9 cellular contexts compared by ENCODE assay signal in the genomic region with DNA sequence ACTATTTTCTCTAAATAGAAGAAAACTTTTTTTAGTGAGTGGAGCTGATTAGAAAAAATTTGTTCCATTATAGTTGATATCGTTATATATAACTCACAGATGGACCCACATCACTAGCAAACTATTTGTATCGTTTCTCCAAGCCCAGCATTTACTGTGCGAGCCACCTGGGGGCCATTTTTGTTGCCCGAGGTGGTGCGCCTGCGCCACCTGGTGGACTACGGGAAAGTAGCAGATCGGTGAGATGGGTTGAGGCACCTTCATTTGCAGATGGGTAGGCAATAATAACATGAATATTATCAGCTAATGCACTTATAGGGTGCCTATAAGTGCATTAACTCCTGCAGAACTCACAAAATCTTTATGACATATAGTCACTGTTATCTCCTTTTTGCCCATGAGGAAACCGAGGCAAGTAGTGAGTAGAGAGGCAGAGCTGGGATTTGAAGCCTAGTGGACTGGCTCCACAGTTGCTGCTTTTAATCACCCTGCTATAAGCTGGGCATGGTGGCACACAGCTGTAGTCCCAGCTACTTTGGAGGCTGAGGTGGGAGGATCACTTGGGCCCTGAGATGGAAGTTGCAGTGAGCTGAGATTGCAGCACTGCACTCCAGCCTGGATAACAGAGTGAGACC. TPM values are rescaled to one million over a fixed set of nuclear protein-coding genes. Genes with fewer than 3 reads are reported as not detected.
DNase-seq lines count a peak whose midpoint lies in the region; ATAC-seq, FAIRE-seq and TF ChIP-seq lines count a peak whose summit lies in the region.
"Had no signal": no experiment of that assay in that cellular context is flagged by ENCODE, and none has a peak within 500 bp of the region (broad histone marks: within the 10 kb centered on the region; RNA-seq: fewer than 3 reads in every experiment).

No MANE protein-coding gene starts in this region.

- intact Hi-C loops in MCF 10A (cut with micrococcal nuclease) (loop anchor here (2.0 to 10.0 kb wide), 5 partner anchors 101 to 767 kb away; no protein-coding TSS in a partner anchor), HepG2 (cut with micrococcal nuclease; ENCODE audit: unreplicated experiment) (loop anchor here (10.0 kb wide), 1 partner anchor 167 kb away; no protein-coding TSS in a partner anchor)

- POLR2A ChIA-PET in MCF 10A (lab: Yijun Ruan, JAX) (interaction anchor here (0.6 kb wide), 2 partner anchors 18 to 98 kb away, joined by 3 read pairs; no protein-coding TSS in a partner anchor), HepG2 (lab: Yijun Ruan, JAX) (no interaction called here)

- no peak overlapping the region for H3K4me2 ChIP-seq in HepG2 (ENCODE audit: low read depth, low read length)

- H3K9ac ChIP-seq in HepG2 (ENCODE audit: insufficient read depth, low read depth, low read length), result no peak overlapping the region

- peak; percentile 12 for FAIRE-seq in HepG2 (lab: Jason Lieb, UNC)
- FAIRE-seq: islet of Langerhans had no signal

- in situ Hi-C loops in HepG2 (cut with HindIII; ENCODE audit: extremely low pct_ligation_motif_present, low pct_unique_long_range_greater_than_20kb), result loop anchor here (10.0 to 25.0 kb wide), 2 partner anchors 289 to 517 kb away; no protein-coding TSS in a partner anchor

- BruUV-seq in MCF 10A (replicated peaks; lab: Mats Ljungman, UMichigan) (no TSS peak), HepG2 (replicated peaks; lab: Mats Ljungman, UMichigan) (no TSS peak)

- peaks cover 5% of the 10 kb centered on the region for H3K4me1 Mint-ChIP-seq in MCF 10A (ENCODE audit: insufficient read depth, unreplicated experiment)

- 5% methylated on average over 9 of the region's 9 CpGs for WGBS in HepG2 (ENCODE audit: low lambda C conversion rate)

- no peaks in the 10 kb centered on the region for H3K9me3 Mint-ChIP-seq in MCF 10A (ENCODE audit: unreplicated experiment)

- peaks cover 3 to 15% of the 10 kb centered on the region in 2 experiments; a peak in 4 of 5 replicates for H3K27me3 ChIP-seq in HepG2 (ENCODE audit: control insufficient read depth in 1 of 2, insufficient read depth in 2 of 2, low read length in 2 of 2)

- peak; percentile 6 for DNase-seq in NK-92 treated with Interleukin-12 subunit alpha and Interleukin-12 subunit beta, amount 100 ng/mL, for 24 hours (lab: John Stamatoyannopoulos, UW)
- DNase-seq in NK-92 (lab: John Stamatoyannopoulos, UW; ENCODE audit: unreplicated experiment), result no peak
- DNase-seq in MV-4-11 (lab: John Stamatoyannopoulos, UW), result peak; percentile 57
- DNase-seq in MCF 10A (ENCODE audit: unreplicated experiment), result peak; percentile 60
- peak; percentile 41 for DNase-seq in HepG2 (ENCODE audit: low spot score)
- peak; percentile 60 to 66 for DNase-seq in stimulated activated CD8-positive, alpha-beta memory T cell treated with anti-CD3 and anti-CD28 coated beads, Interleukin-2, amount 100 ng/mL, for 1 hour (ENCODE audit: low read depth in 2 of 2)
- DNase-seq in cortex of kidney (lab: John Stamatoyannopoulos, UW), result no peak

- no peaks in the 10 kb centered on the region for H3K36me3 Mint-ChIP-seq in MCF 10A (ENCODE audit: insufficient read depth, unreplicated experiment)

- H4K20me1 ChIP-seq in HepG2 (ENCODE audit: insufficient read depth, low read length), result no peaks in the 10 kb centered on the region

- peak; percentile 32; the same call in 1 of the 2 replicates for TF ChIP-seq RAD21 in HepG2 (CRISPR knock-in tag; IDR thresholded peaks at IDR 0.05)

- TF ChIP-seq CTCF in WI38 (IDR thresholded peaks at IDR 0.05; ENCODE audit: low read depth, low read length) (peak; percentile 65), MCF 10A (IDR thresholded peaks at IDR 0.05; ENCODE audit: unreplicated experiment) (peak; percentile 83), HepG2 (CRISPR knock-in tag; IDR thresholded peaks at IDR 0.05) (peak; percentile 66)

- TF ChIP-seq POLR2A in HepG2 (IDR thresholded peaks at IDR 0.05; ENCODE audit: insufficient read depth in 1 of 2, low read depth in 2 of 2, low read length in 2 of 2), result no peak

- H3K27ac ChIP-seq in HepG2 (ENCODE audit: extremely low read length, insufficient read depth, low read length), result no peak overlapping the region

- H2AFZ ChIP-seq in HepG2 (ENCODE audit: low read length), result no peak overlapping the region

- H3K4me3 ChIP-seq in WI38 (ENCODE audit: low read depth, low read length), result no peak overlapping the region
- H3K4me3 ChIP-seq in HepG2 (replicated peaks in 1 of 3; ENCODE audit: insufficient read depth in 1 of 3, low read depth in 2 of 3, low read length in 3 of 3), result no peak overlapping the region

- H3K4me1 ChIP-seq in HepG2 (ENCODE audit: insufficient read depth, low read length), result no peaks in the 10 kb centered on the region

- no peaks in the 10 kb centered on the region for H3K79me2 ChIP-seq in HepG2 (ENCODE audit: insufficient read depth, low read length)

- TF ChIP-seq EP300 in HepG2 (IDR thresholded peaks at IDR 0.05; ENCODE audit: low read depth in 2 of 2, low read length in 2 of 2), result no peak
- no peak for TF ChIP-seq EP300 in HepG2 (CRISPR knock-in tag; IDR thresholded peaks at IDR 0.05; ENCODE audit: borderline replicate concordance)

- no peaks in the 10 kb centered on the region for H3K36me3 ChIP-seq in HepG2 (replicated peaks in 1 of 2; ENCODE audit: control insufficient read depth in 1 of 2, insufficient read depth in 2 of 2, low read length in 2 of 2)

- H3K9me3 ChIP-seq in HepG2 (ENCODE audit: low read length), result no peaks in the 10 kb centered on the region

- H3K4me3 Mint-ChIP-seq in MCF 10A (ENCODE audit: unreplicated experiment), result no peak overlapping the region

- ATAC-seq in HepG2, result peak; percentile 80

- H3K27ac Mint-ChIP-seq in MCF 10A (ENCODE audit: low read depth, unreplicated experiment), result no peak overlapping the region

- no peaks in the 10 kb centered on the region for H3K27me3 Mint-ChIP-seq in MCF 10A (ENCODE audit: insufficient read depth, unreplicated experiment)

- CTCF ChIA-PET in MCF 10A (lab: Yijun Ruan, JAX), result interaction anchor here (0.5 to 5.4 kb wide), 39 partner anchors 10 to 768 kb away, joined by 3 to 55 read pairs (median 3); no protein-coding TSS in a partner anchor
- CTCF ChIA-PET in HepG2 (lab: Yijun Ruan, JAX; ENCODE audit: low intra/inter-chr PET ratio, low total read pairs), result no interaction called here

TF ChIP-seq in HepG2, 621 proteins besides CTCF, POLR2A, EP300 and RAD21 (continues in another document):
- TF ChIP-seq ZNF644 (CRISPR knock-in tag; IDR thresholded peaks at IDR 0.05; ENCODE audit: low read depth), result peak; percentile 70; the same call in 1 of the 2 replicates
- no peak for TF ChIP-seq TRIM24 (CRISPR knock-in tag; IDR thresholded peaks at IDR 0.05)
- TF ChIP-seq KDM2A (CRISPR knock-in tag; IDR thresholded peaks at IDR 0.05; ENCODE audit: borderline replicate concordance, low read depth), result peak; percentile 29; the same call in 1 of the 2 replicates
- no peak for TF ChIP-seq ZNF746 (CRISPR knock-in tag; IDR thresholded peaks at IDR 0.05)

RNA-seq across cellular contexts. Expression of gene NTN1, which starts 23.2 kb away (rescaled TPM):
- total RNA-seq in MCF 10A (2022), result 0.10 and 0.23 TPM in 2 replicates
- 0.04 TPM in 1 of 2 replicates, not detected in the other for total RNA-seq in HepG2 (2016; rRNA removed; fragmentation: Illumina TruSeq; extraction: Trizol)
- total RNA-seq in HepG2 (2016; cell fraction: cytosol; rRNA removed; fragmentation: Illumina TruSeq; extraction: Trizol; ENCODE audit: low read depth), result not detected in 2 replicates
- 0.04 TPM in 1 of 2 replicates, not detected in the other for total RNA-seq in HepG2 (2016; cell fraction: insoluble cytoplasmic fraction; rRNA removed; fragmentation: Illumina TruSeq; extraction: Trizol)
- not detected in 2 replicates for total RNA-seq in HepG2 (2016; cell fraction: membrane; rRNA removed; fragmentation: Illumina TruSeq; extraction: Trizol)
- 0.09 TPM in 2 replicates for total RNA-seq in HepG2 (2016; cell fraction: nucleus; rRNA removed; fragmentation: Illumina TruSeq; extraction: Trizol)
- 0.03 and 0.05 TPM in 2 replicates for polyA plus RNA-seq in HepG2 (2011; rRNA removed)
- polyA plus RNA-seq in HepG2 (2011; cell fraction: cytosol; rRNA removed), result 0.01 and 0.04 TPM in 2 replicates
- 0.11 and 0.12 TPM in 2 replicates for polyA plus RNA-seq in HepG2 (2011; cell fraction: nucleus; rRNA removed)
- polyA plus RNA-seq in HepG2 (2012), result 0.04 and 0.13 TPM in 2 replicates
- polyA plus RNA-seq in HepG2 (2016; cell fraction: cytosol; fragmentation: Illumina TruSeq; extraction: Trizol; ENCODE audit: low read depth), result not detected in 2 replicates
- polyA plus RNA-seq in HepG2 (2016; cell fraction: insoluble cytoplasmic fraction; fragmentation: Illumina TruSeq; extraction: Trizol; ENCODE audit: low read depth), result not detected in 2 replicates
- polyA plus RNA-seq in HepG2 (2016; cell fraction: membrane; fragmentation: Illumina TruSeq; extraction: Trizol; ENCODE audit: low read depth), result 0.02 TPM in 1 of 2 replicates, not detected in the other
- not detected in 2 replicates for polyA plus RNA-seq in HepG2 (2016; cell fraction: nucleus; fragmentation: Illumina TruSeq; extraction: Trizol; ENCODE audit: insufficient read depth, low read depth)
- 0.10 TPM in 1 of 2 replicates, not detected in the other for polyA minus RNA-seq in HepG2 (2011; rRNA and poly(A)+ RNA removed; ENCODE audit: low replicate concordance)
- polyA minus RNA-seq in HepG2 (2011; cell fraction: cytosol; rRNA and poly(A)+ RNA removed), result not detected in 2 replicates
- 0.12 and 0.13 TPM in 2 replicates for polyA minus RNA-seq in HepG2 (2011; cell fraction: nucleus; rRNA and poly(A)+ RNA removed)

RNA-seq across cellular contexts. Expression of gene PIK3R5, which starts 32.6 kb away (rescaled TPM):
- not detected in 2 replicates for total RNA-seq in MCF 10A (2022)
- not detected in 2 replicates for total RNA-seq in HepG2 (2016; rRNA removed; fragmentation: Illumina TruSeq; extraction: Trizol)
- total RNA-seq in HepG2 (2016; cell fraction: cytosol; rRNA removed; fragmentation: Illumina TruSeq; extraction: Trizol; ENCODE audit: low read depth), result not detected in 2 replicates
- total RNA-seq in HepG2 (2016; cell fraction: insoluble cytoplasmic fraction; rRNA removed; fragmentation: Illumina TruSeq; extraction: Trizol), result not detected in 2 replicates
- not detected in 2 replicates for total RNA-seq in HepG2 (2016; cell fraction: membrane; rRNA removed; fragmentation: Illumina TruSeq; extraction: Trizol)
- not detected in 2 replicates for total RNA-seq in HepG2 (2016; cell fraction: nucleus; rRNA removed; fragmentation: Illumina TruSeq; extraction: Trizol)
- not detected in 2 replicates for polyA plus RNA-seq in HepG2 (2011; rRNA removed)
- not detected in 2 replicates for polyA plus RNA-seq in HepG2 (2011; cell fraction: cytosol; rRNA removed)
- polyA plus RNA-seq in HepG2 (2011; cell fraction: nucleus; rRNA removed), result 0.09 TPM in 1 of 2 replicates, not detected in the other
- polyA plus RNA-seq in HepG2 (2012), result not detected in 2 replicates
- polyA plus RNA-seq in HepG2 (2016; cell fraction: cytosol; fragmentation: Illumina TruSeq; extraction: Trizol; ENCODE audit: low read depth), result not detected in 2 replicates
- polyA plus RNA-seq in HepG2 (2016; cell fraction: insoluble cytoplasmic fraction; fragmentation: Illumina TruSeq; extraction: Trizol; ENCODE audit: low read depth), result not detected in 2 replicates
- not detected in 2 replicates for polyA plus RNA-seq in HepG2 (2016; cell fraction: membrane; fragmentation: Illumina TruSeq; extraction: Trizol; ENCODE audit: low read depth)
- not detected in 2 replicates for polyA plus RNA-seq in HepG2 (2016; cell fraction: nucleus; fragmentation: Illumina TruSeq; extraction: Trizol; ENCODE audit: insufficient read depth, low read depth)
- polyA minus RNA-seq in HepG2 (2011; rRNA and poly(A)+ RNA removed; ENCODE audit: low replicate concordance), result 0.19 TPM in 1 of 2 replicates, not detected in the other
- not detected in 2 replicates for polyA minus RNA-seq in HepG2 (2011; cell fraction: cytosol; rRNA and poly(A)+ RNA removed)
- polyA minus RNA-seq in HepG2 (2011; cell fraction: nucleus; rRNA and poly(A)+ RNA removed), result not detected in 2 replicates

Comparison
In these comparisons a context has a peak if more than half of its experiments do, and no peak if none do; other contexts are left out.
1. DNase-seq: peak in NK-92 treated with Interleukin-12 subunit alpha and Interleukin-12 subunit beta, amount 100 ng/mL, for 24 hours (single experiment), MV-4-11 (single experiment), MCF 10A (single experiment), HepG2 (single experiment) and stimulated activated CD8-positive, alpha-beta memory T cell treated with anti-CD3 and anti-CD28 coated beads, Interleukin-2, amount 100 ng/mL, for 1 hour (2 of 2); none in NK-92 (single experiment) and cortex of kidney (single experiment).
2. Peak in every context shown above with its lines, with median percentiles within 50 percentile points of each other: CTCF ChIP-seq.